17 cellular contexts compared by ENCODE assay signal in the genomic region with DNA sequence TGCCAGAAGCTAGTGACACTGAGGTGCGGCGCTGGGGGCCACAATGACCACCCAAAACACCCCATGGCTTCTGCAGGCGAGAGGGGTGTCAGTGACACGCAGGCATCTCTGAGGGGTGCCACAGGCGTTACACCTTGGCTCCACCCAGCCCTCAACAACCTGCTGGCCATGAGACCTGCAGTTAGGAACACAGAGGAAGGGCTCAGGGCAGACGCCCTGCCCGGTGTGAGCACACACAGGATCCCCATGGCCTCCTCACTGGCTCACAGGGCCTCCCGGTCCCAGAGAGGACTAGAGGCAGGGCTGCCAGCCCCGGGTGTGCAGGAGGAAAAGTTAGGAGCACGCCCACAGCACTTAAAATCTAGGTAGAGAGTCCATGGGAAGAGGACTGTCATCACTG.
"Had no signal": no experiment of that assay in that cellular context is flagged by ENCODE, and none has a peak within 500 bp of the region (broad histone marks: within the 10 kb centered on the region; RNA-seq: fewer than 3 reads in every experiment).

No MANE protein-coding gene starts in this region.

- H3K36me3 ChIP-seq: WERI-Rb-1 had no signal

- DNase-seq: activated CD4-positive, alpha-beta memory T cell treated with anti-CD3 and anti-CD28 coated beads, Interleukin-2, amount 10 ng/mL, durations not matched to agents 7 days and 5 days; activated CD4-positive, alpha-beta T cell treated with anti-CD3 and anti-CD28 coated beads for 36 hours; activated gamma-delta T cell; activated T-cell treated with anti-CD3 and anti-CD28 coated beads, Interleukin-2, amount 50 U/mL, for 48 hours; amygdala; cerebellar nuclear complex; dermis blood vessel endothelial cell; left cardiac atrium; midbrain; naive thymus-derived CD8-positive, alpha-beta T cell; nucleus accumbens; right cardiac atrium; stimulated activated CD4-positive, alpha-beta T cell treated with anti-CD3 and anti-CD28 coated beads, Interleukin-2, amount 100 ng/mL, for 24 hours; stimulated activated naive CD8-positive, alpha-beta T cell treated with anti-CD3 and anti-CD28 coated beads, Interleukin-15, Interleukin-2, amounts not matched to agents 100 U/mL and 50 U/mL, for 24 hours; testis; WERI-Rb-1 had no signal

- H3K27ac ChIP-seq: testis, WERI-Rb-1 had no signal

- ATAC-seq: activated CD4-positive, alpha-beta T cell treated with anti-CD3 and anti-CD28 coated beads for 36 hours; left cardiac atrium; naive thymus-derived CD8-positive, alpha-beta T cell; right cardiac atrium; stimulated activated naive CD8-positive, alpha-beta T cell treated with anti-CD3 and anti-CD28 coated beads, Interleukin-15, Interleukin-2, amounts not matched to agents 100 U/mL and 50 U/mL, for 24 hours had no signal

- H3K27me3 ChIP-seq: testis had no signal

- H3K9me3 ChIP-seq: testis had no signal

- H3K4me3 ChIP-seq: lung, testis had no signal
